In the genomic region with DNA sequence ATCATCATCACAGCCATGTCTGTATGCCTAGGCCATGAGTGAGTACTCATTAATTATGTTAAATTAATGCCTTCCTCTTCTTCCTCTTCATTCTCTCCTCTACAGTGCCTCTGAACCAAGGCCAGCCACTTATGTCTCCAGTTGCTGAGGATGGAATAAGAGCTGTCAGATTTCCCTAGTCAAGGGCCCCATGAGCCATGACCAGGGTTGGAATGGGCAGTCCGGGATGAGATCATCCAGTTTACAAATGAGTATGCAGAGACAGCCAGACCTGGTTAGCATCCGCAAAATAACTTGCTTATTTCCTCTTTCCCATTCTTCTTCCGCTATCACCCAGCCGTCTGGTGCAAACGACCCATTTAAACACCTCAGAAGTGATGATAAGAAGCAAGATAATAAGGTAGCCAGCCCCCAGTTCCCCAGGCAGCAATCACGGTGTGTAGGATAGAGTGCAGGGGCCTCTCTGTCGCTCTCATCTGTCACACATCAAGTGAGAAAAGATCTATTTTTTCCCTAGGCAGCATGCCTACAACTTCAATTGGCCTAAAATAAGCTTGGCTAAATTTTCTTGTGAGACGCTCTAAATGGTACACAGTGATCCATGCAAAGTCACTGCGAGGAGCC, we compare ENCODE assay signal across 14 cellular contexts.
"Had no signal": no experiment of that assay in that cellular context is flagged by ENCODE, and none has a peak within 500 bp of the region (broad histone marks: within the 10 kb centered on the region; RNA-seq: fewer than 3 reads in every experiment).

No MANE protein-coding gene starts in this region.

- DNase-seq: activated CD4-positive, CD25-positive, alpha-beta regulatory T cell treated with anti-CD3 and anti-CD28 coated beads, Interleukin-2, amount 50 U/mL, for 72 hours; activated naive CD4-positive, alpha-beta T cell treated with Interleukin-2 at 50 U/mL for 16 hours; erythroblast; stimulated activated CD4-positive, alpha-beta T cell treated with anti-CD3 and anti-CD28 coated beads, Interleukin-12 subunit alpha, Interleukin-12 subunit beta, amount 100 ng/mL, for 4 hours; T-helper 1 cell; T1000; thyroid gland had no signal

- H3K4me3 ChIP-seq: breast epithelium, gastroesophageal sphincter, prostate gland, thyroid gland, vagina had no signal

- H3K9me3 ChIP-seq: breast epithelium, gastroesophageal sphincter, prostate gland, thyroid gland, vagina had no signal

- ATAC-seq: activated T-helper 17 cell treated with anti-CD3 and anti-CD28 coated beads, Interleukin-2, amount 50 U/mL, for 72 hours; gastroesophageal sphincter; natural killer cell treated with Interleukin-12 subunit alpha and Interleukin-12 subunit beta and Interleukin-15 and Interleukin-18, amount 100 ng/mL, for 72 hours; stimulated activated memory B cell treated with anti-CD40 and anti-IgM and Interleukin-4, amounts not matched to agents 10 μg/mL and 1 μg/mL and 100 μg/mL, for 72 hours had no signal

- H3K27me3 ChIP-seq: breast epithelium, gastroesophageal sphincter, thyroid gland, vagina had no signal

- H3K36me3 ChIP-seq: breast epithelium, gastroesophageal sphincter, prostate gland, thyroid gland, vagina had no signal

- H3K4me1 ChIP-seq: breast epithelium, prostate gland, vagina had no signal

- H3K27ac ChIP-seq: breast epithelium, gastroesophageal sphincter, prostate gland, thyroid gland, vagina had no signal
